7 cellular contexts compared by ENCODE assay signal in the genomic region with DNA sequence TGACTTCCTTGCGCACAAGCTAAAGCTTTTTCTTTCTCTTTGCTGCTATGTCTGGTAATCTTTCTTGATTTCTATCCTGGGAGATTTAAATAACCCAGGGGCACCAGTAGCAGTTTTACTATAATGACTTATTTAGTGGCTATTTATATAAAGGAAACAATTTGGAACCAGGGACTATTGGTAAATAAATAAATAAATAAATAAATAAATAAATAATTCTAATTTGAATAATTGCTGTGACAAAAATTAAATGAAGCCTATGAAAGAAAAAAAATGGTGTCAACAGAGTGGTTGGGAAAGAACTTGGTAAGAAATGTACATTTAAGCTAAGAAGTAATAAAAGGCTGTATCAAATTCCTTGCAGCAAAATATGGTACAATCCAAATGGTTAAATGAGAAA.
"Had no signal": no experiment of that assay in that cellular context is flagged by ENCODE, and none has a peak within 500 bp of the region (broad histone marks: within the 10 kb centered on the region; RNA-seq: fewer than 3 reads in every experiment).

No MANE protein-coding gene starts in this region.

- H3K4me3 Mint-ChIP-seq: H9, HFFc6 had no signal

- H3K4me3 ChIP-seq: K562 had no signal

- H3K4me1 Mint-ChIP-seq: H9 had no signal

- FAIRE-seq: HTR-8/SVneo, K562 had no signal

- DNase-seq: GOT3, H9, HCEC 1CT, HFFc6, KG1 had no signal

- H3K9me3 Mint-ChIP-seq: H9, HFFc6 had no signal

- H3K27ac Mint-ChIP-seq: HFFc6 had no signal

- ATAC-seq: K562 had no signal
